1 cellular context compared by ENCODE assay signal in the genomic region with DNA sequence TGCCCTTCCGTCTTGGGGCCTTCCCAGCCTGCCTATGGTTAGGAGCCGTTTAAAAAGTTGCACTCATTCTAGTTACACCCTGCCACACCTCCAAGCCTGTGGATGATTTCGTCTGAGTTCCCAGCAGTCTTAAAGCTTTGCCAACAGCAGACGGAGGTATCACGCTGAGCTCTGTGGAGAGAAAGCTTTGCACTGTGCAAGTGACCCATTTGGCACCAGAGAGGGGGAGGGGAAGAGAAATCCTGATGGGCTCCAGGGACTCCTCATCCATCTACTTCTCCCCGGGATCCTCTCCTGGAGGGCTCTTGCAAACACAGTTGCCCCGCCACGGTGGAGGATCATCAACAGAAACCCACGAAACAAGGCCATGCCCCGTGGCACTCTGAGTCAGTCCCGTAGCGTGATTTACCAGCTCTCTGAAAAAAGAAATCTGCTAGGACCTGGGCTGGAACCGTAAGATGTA.
TF ChIP-seq lines count a peak whose summit lies in the region.

No MANE protein-coding gene starts in this region.

TF ChIP-seq in IMR-90, 13 proteins besides CTCF, POLR2A, EP300 and RAD21 (continued from another document):
- no peak for TF ChIP-seq MAFK (IDR thresholded peaks at IDR 0.05; ENCODE audit: low read depth, low read length)
- TF ChIP-seq BHLHE40 (IDR thresholded peaks at IDR 0.05; ENCODE audit: low read depth, low read length): no peak
- TF ChIP-seq NFE2L2 (IDR thresholded peaks at IDR 0.05; ENCODE audit: low read depth, low read length): no peak
- TF ChIP-seq MXI1 (IDR thresholded peaks at IDR 0.05; ENCODE audit: borderline replicate concordance, low read depth, low read length): no peak
- TF ChIP-seq, protein P1, sequence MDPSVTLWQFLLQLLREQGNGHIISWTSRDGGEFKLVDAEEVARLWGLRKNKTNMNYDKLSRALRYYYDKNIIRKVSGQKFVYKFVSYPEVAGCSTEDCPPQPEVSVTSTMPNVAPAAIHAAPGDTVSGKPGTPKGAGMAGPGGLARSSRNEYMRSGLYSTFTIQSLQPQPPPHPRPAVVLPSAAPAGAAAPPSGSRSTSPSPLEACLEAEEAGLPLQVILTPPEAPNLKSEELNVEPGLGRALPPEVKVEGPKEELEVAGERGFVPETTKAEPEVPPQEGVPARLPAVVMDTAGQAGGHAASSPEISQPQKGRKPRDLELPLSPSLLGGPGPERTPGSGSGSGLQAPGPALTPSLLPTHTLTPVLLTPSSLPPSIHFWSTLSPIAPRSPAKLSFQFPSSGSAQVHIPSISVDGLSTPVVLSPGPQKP (IDR thresholded peaks at IDR 0.05; ENCODE audit: borderline replicate concordance, low read depth, low read length): no peak
- TF ChIP-seq CEBPB (IDR thresholded peaks at IDR 0.05; ENCODE audit: low read depth, low read length): no peak
- no peak for TF ChIP-seq RFX5 (IDR thresholded peaks at IDR 0.05; ENCODE audit: low read depth, low read length)
- TF ChIP-seq FOS (IDR thresholded peaks at IDR 0.05; ENCODE audit: low read depth, low read length): no peak
- no peak for TF ChIP-seq RCOR1 (IDR thresholded peaks at IDR 0.05; ENCODE audit: insufficient replicate concordance, low read length)
- TF ChIP-seq, protein P2, sequence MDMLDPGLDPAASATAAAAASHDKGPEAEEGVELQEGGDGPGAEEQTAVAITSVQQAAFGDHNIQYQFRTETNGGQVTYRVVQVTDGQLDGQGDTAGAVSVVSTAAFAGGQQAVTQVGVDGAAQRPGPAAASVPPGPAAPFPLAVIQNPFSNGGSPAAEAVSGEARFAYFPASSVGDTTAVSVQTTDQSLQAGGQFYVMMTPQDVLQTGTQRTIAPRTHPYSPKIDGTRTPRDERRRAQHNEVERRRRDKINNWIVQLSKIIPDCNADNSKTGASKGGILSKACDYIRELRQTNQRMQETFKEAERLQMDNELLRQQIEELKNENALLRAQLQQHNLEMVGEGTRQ (IDR thresholded peaks at IDR 0.05; ENCODE audit: low read depth, low read length): no peak
- TF ChIP-seq SMC3 (IDR thresholded peaks at IDR 0.05; ENCODE audit: low read depth, low read length): no peak
